Comparison of ENCODE assay signal across 8 cellular contexts in genomic region chr16:83689385-83689831, GRCh38.
A peak's percentile ranks its signal among the peaks of the same experiment; 100 is the strongest.
DNase-seq lines count a peak whose midpoint lies in the region; ATAC-seq and TF ChIP-seq lines count a peak whose summit lies in the region.

No MANE protein-coding gene starts in this region.

- intact Hi-C loops in ascending aorta (cut with DNase I) (loop anchor here (2.0 to 5.0 kb wide), 2 partner anchors 25 to 118 kb away; partner anchors contain the start of gene HSBP1), left lung (cut with DNase I) (no loop called here), esophagus muscularis mucosa (cut with DNase I) (no loop called here)

- H3K27ac ChIP-seq in ascending aorta = peak overlapping the region; percentile 48 to 81
- no peak overlapping the region for H3K27ac ChIP-seq in left lung
- no peak overlapping the region for H3K27ac ChIP-seq in esophagus muscularis mucosa (replicated peaks in 1 of 4)

- peaks cover 0 to 40% of the 10 kb centered on the region in 2 donors for H3K4me1 ChIP-seq in ascending aorta
- H3K4me1 ChIP-seq in left lung = no peaks in the 10 kb centered on the region
- peaks cover 7 to 19% (median 14%) of the 10 kb centered on the region in 4 donors for H3K4me1 ChIP-seq in esophagus muscularis mucosa

- DNase-seq in GM04503 (ENCODE audit: low read depth) = peak; percentile 98
- DNase-seq in ascending aorta (ENCODE audit: low spot score in 2 of 2) = peak in 1 of 2 donors; percentile 75
- no peak for DNase-seq in left lung
- DNase-seq in activated gamma-delta T cell treated with Interleukin-2 at 50 U/mL for 16 hours = no peak
- DNase-seq in esophagus muscularis mucosa (ENCODE audit: extremely low spot score) = no peak
- no peak for DNase-seq in DMS53 treated with DMSO at 0.1 percent for 48 hours (lab: John Stamatoyannopoulos, UW; ENCODE audit: unreplicated experiment)
- no peak for DNase-seq in NCI-H524 treated with DMSO at 0.1 percent for 48 hours (lab: John Stamatoyannopoulos, UW)

- H3K27me3 ChIP-seq in ascending aorta (no peaks in the 10 kb centered on the region), left lung (no peaks in the 10 kb centered on the region), esophagus muscularis mucosa (no peaks in the 10 kb centered on the region)

- H3K9me3 ChIP-seq in ascending aorta (no peaks in the 10 kb centered on the region), left lung (no peaks in the 10 kb centered on the region), esophagus muscularis mucosa (no peaks in the 10 kb centered on the region)

- no peak overlapping the region for H3K4me3 ChIP-seq in ascending aorta
- no peak overlapping the region for H3K4me3 ChIP-seq in left lung
- no peak overlapping the region for H3K4me3 ChIP-seq in esophagus muscularis mucosa

- TF ChIP-seq POLR2A in esophagus muscularis mucosa (IDR thresholded peaks at IDR 0.05; ENCODE audit: low read depth) = no peak

- ATAC-seq in HG03108 (IDR thresholded peaks at IDR 0.05; ENCODE audit: unreplicated experiment) (peak; percentile 71), left lung (peak; percentile 54)

- TF ChIP-seq EP300 in esophagus muscularis mucosa (IDR thresholded peaks at IDR 0.05) = no peak

- H3K36me3 ChIP-seq in ascending aorta (no peaks in the 10 kb centered on the region), left lung (no peaks in the 10 kb centered on the region), esophagus muscularis mucosa (no peaks in the 10 kb centered on the region)

- TF ChIP-seq CTCF in ascending aorta (IDR thresholded peaks at IDR 0.05) = no peak
- TF ChIP-seq CTCF in left lung (IDR thresholded peaks at IDR 0.05) = no peak
- no peak for TF ChIP-seq CTCF in esophagus muscularis mucosa (IDR thresholded peaks at IDR 0.05)

- 31% methylated on average over 5 of the region's 5 CpGs for WGBS in esophagus muscularis mucosa

Comparison
In these comparisons a context has a peak if more than half of its experiments do, and no peak if none do; other contexts are left out.
1. H3K27ac ChIP-seq: peak in ascending aorta (2 of 2); none in left lung (0 of 2) and esophagus muscularis mucosa (0 of 4).